ENCODE assay signal across 1 cellular context in the genomic region with DNA sequence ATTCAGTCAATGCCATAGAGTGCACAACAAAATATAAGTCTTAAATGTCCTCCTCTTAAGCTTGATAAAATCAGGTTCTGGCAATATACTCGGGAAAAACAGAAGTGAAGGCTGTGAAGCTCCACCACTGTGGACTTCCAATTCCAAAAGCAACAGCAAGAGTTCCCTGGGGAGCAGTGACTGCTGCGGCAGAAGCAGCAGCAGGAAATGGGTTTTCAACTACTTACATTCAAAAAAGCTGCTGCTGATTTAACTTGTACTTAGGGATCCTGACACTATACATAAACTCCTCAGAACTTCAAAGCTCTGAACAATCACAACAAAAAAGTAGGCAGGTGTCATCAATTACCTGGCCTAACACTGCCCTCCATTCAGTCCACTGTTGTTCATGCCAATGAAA.
TF ChIP-seq lines count a peak whose summit lies in the region.

No MANE protein-coding gene starts in this region.

TF ChIP-seq in GM12878, 131 proteins besides CTCF, POLR2A, EP300 and RAD21 (continued from another document):
- TF ChIP-seq, protein P1, sequence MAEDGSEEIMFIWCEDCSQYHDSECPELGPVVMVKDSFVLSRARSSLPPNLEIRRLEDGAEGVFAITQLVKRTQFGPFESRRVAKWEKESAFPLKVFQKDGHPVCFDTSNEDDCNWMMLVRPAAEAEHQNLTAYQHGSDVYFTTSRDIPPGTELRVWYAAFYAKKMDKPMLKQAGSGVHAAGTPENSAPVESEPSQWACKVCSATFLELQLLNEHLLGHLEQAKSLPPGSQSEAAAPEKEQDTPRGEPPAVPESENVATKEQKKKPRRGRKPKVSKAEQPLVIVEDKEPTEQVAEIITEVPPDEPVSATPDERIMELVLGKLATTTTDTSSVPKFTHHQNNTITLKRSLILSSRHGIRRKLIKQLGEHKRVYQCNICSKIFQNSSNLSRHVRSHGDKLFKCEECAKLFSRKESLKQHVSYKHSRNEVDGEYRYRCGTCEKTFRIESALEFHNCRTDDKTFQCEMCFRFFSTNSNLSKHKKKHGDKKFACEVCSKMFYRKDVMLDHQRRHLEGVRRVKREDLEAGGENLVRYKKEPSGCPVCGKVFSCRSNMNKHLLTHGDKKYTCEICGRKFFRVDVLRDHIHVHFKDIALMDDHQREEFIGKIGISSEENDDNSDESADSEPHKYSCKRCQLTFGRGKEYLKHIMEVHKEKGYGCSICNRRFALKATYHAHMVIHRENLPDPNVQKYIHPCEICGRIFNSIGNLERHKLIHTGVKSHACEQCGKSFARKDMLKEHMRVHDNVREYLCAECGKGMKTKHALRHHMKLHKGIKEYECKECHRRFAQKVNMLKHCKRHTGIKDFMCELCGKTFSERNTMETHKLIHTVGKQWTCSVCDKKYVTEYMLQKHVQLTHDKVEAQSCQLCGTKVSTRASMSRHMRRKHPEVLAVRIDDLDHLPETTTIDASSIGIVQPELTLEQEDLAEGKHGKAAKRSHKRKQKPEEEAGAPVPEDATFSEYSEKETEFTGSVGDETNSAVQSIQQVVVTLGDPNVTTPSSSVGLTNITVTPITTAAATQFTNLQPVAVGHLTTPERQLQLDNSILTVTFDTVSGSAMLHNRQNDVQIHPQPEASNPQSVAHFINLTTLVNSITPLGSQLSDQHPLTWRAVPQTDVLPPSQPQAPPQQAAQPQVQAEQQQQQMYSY (CRISPR knock-in tag; IDR thresholded peaks at IDR 0.05), result no peak
- TF ChIP-seq ZNF217 (IDR thresholded peaks at IDR 0.05), result no peak
- TF ChIP-seq IKZF1 (conservative IDR thresholded peaks at IDR 0.05), result peak; percentile 29
- TF ChIP-seq IKZF2 (IDR thresholded peaks at IDR 0.05), result peak in 1 of 2 experiments; percentile 39; a peak in 1 of 4 replicates
- TF ChIP-seq TCF12 (IDR thresholded peaks at IDR 0.05; ENCODE audit: low read depth, low read length), result no peak
- peak; percentile 80 for TF ChIP-seq MEF2B (IDR thresholded peaks at IDR 0.05; ENCODE audit: partially characterized antibody, poor library complexity, severe bottlenecking)
